14 cellular contexts compared by ENCODE assay signal in genomic region chr12:102427542-102427923, GRCh38. TPM values are rescaled to one million over a fixed set of nuclear protein-coding genes. Genes with fewer than 3 reads are reported as not detected.
A peak's percentile ranks its signal among the peaks of the same experiment; 100 is the strongest.
DNase-seq lines count a peak whose midpoint lies in the region; ATAC-seq and TF ChIP-seq lines count a peak whose summit lies in the region.
"Had no signal": no experiment of that assay in that cellular context is flagged by ENCODE, and none has a peak within 500 bp of the region (broad histone marks: within the 10 kb centered on the region; RNA-seq: fewer than 3 reads in every experiment).

No MANE protein-coding gene starts in this region.

- no peak for TF ChIP-seq POLR2A in testis (IDR thresholded peaks at IDR 0.05)

- POLR2A ChIA-PET in activated CD4-positive, alpha-beta memory T cell treated with anti-CD3 and anti-CD28 coated beads, Interleukin-2, amount 10 ng/mL, durations not matched to agents 7 days and 5 days (lab: Charles Lee), result no interaction called here

- peaks cover 0 to 5% of the 10 kb centered on the region in 2 donors for H3K4me1 ChIP-seq in esophagus (ENCODE audit: control insufficient read depth in 2 of 2, insufficient read depth in 2 of 2, low read length in 1 of 2)
- H3K4me1 ChIP-seq in testis, result peaks cover 15% of the 10 kb centered on the region

- WGBS in esophagus, 2 donors, result 32 to 55% methylated on average over 7 of the region's 7 CpGs
- 34 to 35% methylated on average over 7 of the region's 7 CpGs for WGBS in testis, 2 donors

- no peak for TF ChIP-seq CTCF in testis (IDR thresholded peaks at IDR 0.05)

- H3K27me3 ChIP-seq in esophagus (ENCODE audit: control insufficient read depth in 1 of 2, insufficient read depth in 2 of 2, low read length in 2 of 2), result no peaks in the 10 kb centered on the region
- H3K27me3 ChIP-seq in testis, result no peaks in the 10 kb centered on the region

- no peaks in the 10 kb centered on the region for H3K9me3 ChIP-seq in esophagus (ENCODE audit: control insufficient read depth in 2 of 2, insufficient read depth in 1 of 2, low read depth in 1 of 2, low read length in 1 of 2)
- no peaks in the 10 kb centered on the region for H3K9me3 ChIP-seq in testis

- no peak overlapping the region for H3K4me3 ChIP-seq in esophagus (ENCODE audit: low read depth in 1 of 2, low read length in 2 of 2)
- no peak overlapping the region for H3K4me3 ChIP-seq in testis

- ATAC-seq in HG03565 (IDR thresholded peaks at IDR 0.05; ENCODE audit: unreplicated experiment), result no peak
- ATAC-seq: left colon had no signal

- H3K9me3 Mint-ChIP-seq in activated CD4-positive, alpha-beta memory T cell treated with anti-CD3 and anti-CD28 coated beads, Interleukin-2, amount 10 ng/mL, durations not matched to agents 7 days and 5 days, result no peaks in the 10 kb centered on the region

- H3K36me3 Mint-ChIP-seq in activated CD4-positive, alpha-beta memory T cell treated with anti-CD3 and anti-CD28 coated beads, Interleukin-2, amount 10 ng/mL, durations not matched to agents 7 days and 5 days (ENCODE audit: low read depth), result no peaks in the 10 kb centered on the region
- H3K36me3 Mint-ChIP-seq: CD4-positive, alpha-beta memory T cell had no signal

- intact Hi-C loops in testis (cut with DNase I; ENCODE audit: low total_unique reads), result no loop called here

- H3K27ac ChIP-seq in esophagus (ENCODE audit: low read depth in 2 of 2, low read length in 1 of 2) (peak overlapping the region; percentile 29 to 81), testis (no peak overlapping the region)

- H3K36me3 ChIP-seq in esophagus (ENCODE audit: control insufficient read depth in 2 of 2, insufficient read depth in 2 of 2, low read length in 1 of 2), result no peaks in the 10 kb centered on the region
- no peaks in the 10 kb centered on the region for H3K36me3 ChIP-seq in testis (ENCODE audit: low read depth, missing control alignments)

- no peaks in the 10 kb centered on the region for H3K4me1 Mint-ChIP-seq in activated CD4-positive, alpha-beta memory T cell treated with anti-CD3 and anti-CD28 coated beads, Interleukin-2, amount 10 ng/mL, durations not matched to agents 7 days and 5 days
- H3K4me1 Mint-ChIP-seq: CD4-positive, alpha-beta memory T cell had no signal

- H3K4me3 Mint-ChIP-seq in activated CD4-positive, alpha-beta memory T cell treated with anti-CD3 and anti-CD28 coated beads, Interleukin-2, amount 10 ng/mL, durations not matched to agents 7 days and 5 days, result no peak overlapping the region
- H3K4me3 Mint-ChIP-seq: CD4-positive, alpha-beta memory T cell had no signal

- DNase-seq in NCI-H1694 (lab: John Stamatoyannopoulos, UW) (peak; percentile 74), middle frontal gyrus (ENCODE audit: extremely low spot score, low spot score) (peak; percentile 31), testis (peak; percentile 43), NCI-H345 treated with DMSO at 0.1 percent for 48 hours (lab: John Stamatoyannopoulos, UW; ENCODE audit: unreplicated experiment) (no peak)
- DNase-seq in activated CD4-positive, alpha-beta memory T cell treated with anti-CD3 and anti-CD28 coated beads, Interleukin-2, amount 10 ng/mL, durations not matched to agents 7 days and 5 days, result no peak
- DNase-seq in stimulated activated CD4-positive, alpha-beta T cell treated with anti-CD3 and anti-CD28 coated beads, Interleukin-1b, Interleukin-23, amount 100 ng/mL, for 48 hours, result no peak
- DNase-seq: activated T-cell treated with anti-CD3 and anti-CD28 coated beads, Interleukin-2, amount 50 U/mL, for 1 hour; CD4-positive, alpha-beta memory T cell; KBM-7; left colon; NCI-H1930; stimulated activated naive CD4-positive, alpha-beta T cell had no signal

- CTCF ChIA-PET in activated CD4-positive, alpha-beta memory T cell treated with anti-CD3 and anti-CD28 coated beads, Interleukin-2, amount 10 ng/mL, durations not matched to agents 7 days and 5 days (lab: Charles Lee), result no interaction called here

- no peaks in the 10 kb centered on the region for H3K27me3 Mint-ChIP-seq in activated CD4-positive, alpha-beta memory T cell treated with anti-CD3 and anti-CD28 coated beads, Interleukin-2, amount 10 ng/mL, durations not matched to agents 7 days and 5 days

- no peak overlapping the region for H3K27ac Mint-ChIP-seq in activated CD4-positive, alpha-beta memory T cell treated with anti-CD3 and anti-CD28 coated beads, Interleukin-2, amount 10 ng/mL, durations not matched to agents 7 days and 5 days
- H3K27ac Mint-ChIP-seq: CD4-positive, alpha-beta memory T cell had no signal

RNA-seq across cellular contexts. Expression of gene IGF1, which starts 52.8 kb away (rescaled TPM):
- polyA plus RNA-seq in esophagus, result under 1 TPM; 0.56 to 0.90 TPM
- 10 to 100 TPM; 16.9 to 50.9 TPM for total RNA-seq in testis
- 16.2 TPM for polyA plus RNA-seq in testis (ENCODE audit: insufficient read depth, low read depth, low replicate concordance)
- total RNA-seq in activated CD4-positive, alpha-beta memory T cell treated with anti-CD3 and anti-CD28 coated beads, Interleukin-2, amount 10 ng/mL, durations not matched to agents 7 days and 5 days, result under 1 TPM; 0.48 to 0.86 TPM
- total RNA-seq: CD4-positive, alpha-beta memory T cell had no signal
- polyA plus RNA-seq: CD4-positive, alpha-beta memory T cell had no signal

Comparison
In these comparisons a context has a peak if more than half of its experiments do, and no peak if none do; other contexts are left out.
1. DNase-seq: peak in NCI-H1694 (single experiment), middle frontal gyrus (single experiment) and testis (single experiment); none in activated CD4-positive, alpha-beta memory T cell treated with anti-CD3 and anti-CD28 coated beads, Interleukin-2, amount 10 ng/mL, durations not matched to agents 7 days and 5 days (single experiment), NCI-H345 treated with DMSO at 0.1 percent for 48 hours (single experiment) and stimulated activated CD4-positive, alpha-beta T cell treated with anti-CD3 and anti-CD28 coated beads, Interleukin-1b, Interleukin-23, amount 100 ng/mL, for 48 hours (single experiment).
2. H3K27ac ChIP-seq: peak in esophagus (2 of 2); none in testis (0 of 2).
3. RNA of gene IGF1, which starts 52.8 kb away (total RNA-seq): 16.9 to 50.9 TPM in testis; 0.48 to 0.86 TPM in activated CD4-positive, alpha-beta memory T cell treated with anti-CD3 and anti-CD28 coated beads, Interleukin-2, amount 10 ng/mL, durations not matched to agents 7 days and 5 days; every median in the first group is over 4 times any median in the second.